In genomic region chr18:31507124-31507523, GRCh38 we compare ENCODE assay signal across 9 cellular contexts. TPM values are rescaled to one million over a fixed set of nuclear protein-coding genes. Genes with fewer than 3 reads are reported as not detected.
"Had no signal": no experiment of that assay in that cellular context is flagged by ENCODE, and none has a peak within 500 bp of the region (broad histone marks: within the 10 kb centered on the region; RNA-seq: fewer than 3 reads in every experiment).

No MANE protein-coding gene starts in this region.

RNA-seq across cellular contexts. Expression of gene DSG2, which starts 9.1 kb away (rescaled TPM):
- total RNA-seq: OCI-LY7 had no signal
- polyA plus RNA-seq: SK-N-SH had no signal

RNA-seq across cellular contexts. Expression of gene DSG3, which starts 59.6 kb away (rescaled TPM):
- total RNA-seq: OCI-LY7, PC-3, Right ventricle myocardium inferior, Right ventricle myocardium superior, RPMI7951, SJCRH30, SJSA1, T-cell had no signal
